Comparison of ENCODE assay signal across 8 cellular contexts in the genomic region with DNA sequence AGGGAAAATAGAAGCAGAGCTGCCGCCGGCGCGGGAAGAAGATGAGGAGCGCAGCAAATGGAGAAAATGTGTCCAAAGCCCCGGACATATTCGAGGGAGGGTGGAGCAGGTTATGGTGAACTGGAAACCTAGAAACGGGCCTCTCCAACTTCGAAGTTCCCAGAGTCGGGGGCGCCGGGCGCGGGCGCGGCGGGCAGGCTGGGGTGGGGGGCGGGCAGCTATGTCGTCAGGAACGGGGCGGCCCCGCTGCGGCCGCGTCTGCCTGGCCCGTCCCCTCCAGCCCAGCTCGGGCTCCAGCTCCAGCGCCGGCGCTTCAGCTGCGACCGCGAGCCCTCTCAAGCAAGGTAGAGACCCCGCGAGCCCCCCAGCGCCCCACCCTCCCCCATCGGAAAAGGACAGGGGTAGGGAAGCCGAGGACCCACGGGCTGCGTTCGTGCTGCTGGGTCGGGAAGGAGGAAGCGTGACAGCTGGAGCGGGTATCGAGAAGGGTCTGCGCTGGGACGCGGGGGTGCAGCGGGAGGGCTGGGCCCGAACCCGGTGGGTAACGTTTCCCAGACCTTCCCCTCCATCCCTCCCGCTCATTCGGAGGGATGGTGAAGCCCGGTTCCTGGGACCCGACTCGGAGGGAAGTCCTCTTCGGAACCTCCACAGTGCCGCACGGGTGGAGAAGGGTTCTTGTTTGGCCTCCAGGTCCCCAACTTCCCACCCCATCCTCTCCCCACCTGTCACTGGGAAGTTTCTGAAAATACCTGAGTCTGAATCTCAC. TPM values are rescaled to one million over a fixed set of nuclear protein-coding genes. Genes with fewer than 3 reads are reported as not detected.
DNase-seq lines count a peak whose midpoint lies in the region; ATAC-seq and TF ChIP-seq lines count a peak whose summit lies in the region.

No MANE protein-coding gene starts in this region.

- intact Hi-C loops in activated CD4-positive, alpha-beta T cell treated with anti-CD3 and anti-CD28 coated beads, Interleukin-2, amount 10 ng/mL, durations not matched to agents 24 days and 14 days (cut with micrococcal nuclease), result no loop called here
- intact Hi-C loops in sigmoid colon (cut with DNase I), result loop anchor here (2.0 kb wide), 1 partner anchor 35 kb away; the partner anchor contains the start of genes CDK2 and PMEL

- peak overlapping the region; percentile 99 for H3K4me3 Mint-ChIP-seq in activated CD4-positive, alpha-beta T cell treated with anti-CD3 and anti-CD28 coated beads, Interleukin-2, amount 10 ng/mL, durations not matched to agents 24 days and 14 days

- H3K27me3 Mint-ChIP-seq in activated CD4-positive, alpha-beta T cell treated with anti-CD3 and anti-CD28 coated beads, Interleukin-2, amount 10 ng/mL, durations not matched to agents 24 days and 14 days, result peaks cover under 1% of the 10 kb centered on the region

- DNase-seq in activated CD4-positive, alpha-beta T cell treated with anti-CD3 and anti-CD28 coated beads, Interleukin-2, amount 10 ng/mL, durations not matched to agents 24 days and 14 days, result peak; percentile 79
- DNase-seq in activated CD4-positive, alpha-beta T cell treated with anti-CD3 and anti-CD28 coated beads, Interleukin-2, amount 50 U/mL, for 1 hour, result no peak
- DNase-seq in RKO (ENCODE audit: low spot score), result peak; percentile 46
- peak; percentile 46 to 64 for DNase-seq in T47D (ENCODE audit: low read depth in 1 of 2, low spot score in 1 of 2)
- DNase-seq in iPS-NIHi11 (ENCODE audit: low spot score), result peak; percentile 85
- DNase-seq in sigmoid colon, result peak; percentile 81
- no peak for DNase-seq in NCI-H2171 treated with DMSO at 0.1 percent for 48 hours (lab: John Stamatoyannopoulos, UW)

- H3K9me3 ChIP-seq in sigmoid colon, result no peaks in the 10 kb centered on the region

- in situ Hi-C loops in T47D (cut with HindIII; ENCODE audit: low pct_unique_long_range_greater_than_20kb, low sequenced_read_pairs), result no loop called here

- no peak for TF ChIP-seq CTCF in sigmoid colon (IDR thresholded peaks at IDR 0.05)

- no peaks in the 10 kb centered on the region for H3K27me3 ChIP-seq in sigmoid colon

- H3K4me1 ChIP-seq in sigmoid colon, result peaks cover 0 to 54% (median 40%) of the 10 kb centered on the region in 4 donors

- peak; percentile 16 to 19 for TF ChIP-seq POLR2A in sigmoid colon (IDR thresholded peaks at IDR 0.05)

- no peaks in the 10 kb centered on the region for H3K36me3 ChIP-seq in sigmoid colon

- peak overlapping the region; percentile 41 to 87 (median 78) for H3K4me3 ChIP-seq in sigmoid colon

- H3K36me3 Mint-ChIP-seq in activated CD4-positive, alpha-beta T cell treated with anti-CD3 and anti-CD28 coated beads, Interleukin-2, amount 10 ng/mL, durations not matched to agents 24 days and 14 days (ENCODE audit: low read depth), result peaks cover 56% of the 10 kb centered on the region

- H3K27ac ChIP-seq in sigmoid colon, result peak overlapping the region; percentile 85 to 98 (median 86)

- peaks cover 54% of the 10 kb centered on the region for H3K4me1 Mint-ChIP-seq in activated CD4-positive, alpha-beta T cell treated with anti-CD3 and anti-CD28 coated beads, Interleukin-2, amount 10 ng/mL, durations not matched to agents 24 days and 14 days

- WGBS in sigmoid colon, 2 donors, result 1% methylated on average over 60 of the region's 60 CpGs

- H3K9me3 Mint-ChIP-seq in activated CD4-positive, alpha-beta T cell treated with anti-CD3 and anti-CD28 coated beads, Interleukin-2, amount 10 ng/mL, durations not matched to agents 24 days and 14 days, result no peaks in the 10 kb centered on the region

- ATAC-seq in HG03354 (IDR thresholded peaks at IDR 0.05; ENCODE audit: poor library complexity, severe bottlenecking, unreplicated experiment), result no peak

- peak overlapping the region; percentile 98 for H3K27ac Mint-ChIP-seq in activated CD4-positive, alpha-beta T cell treated with anti-CD3 and anti-CD28 coated beads, Interleukin-2, amount 10 ng/mL, durations not matched to agents 24 days and 14 days

- TF ChIP-seq EP300 in sigmoid colon (IDR thresholded peaks at IDR 0.05), result no peak

RNA-seq across cellular contexts. Expression of gene DGKA, which starts 1.0 kb away (rescaled TPM):
- 355 and 365 TPM in 2 replicates for total RNA-seq in activated CD4-positive, alpha-beta T cell treated with anti-CD3 and anti-CD28 coated beads, Interleukin-2, amount 10 ng/mL, durations not matched to agents 24 days and 14 days
- 10 to 100 TPM; 21.4 to 76.4 (median 49.1) TPM for total RNA-seq in sigmoid colon
- polyA plus RNA-seq in sigmoid colon, result 10 to 100 TPM; 43.0 to 97.8 (median 44.4) TPM

RNA-seq across cellular contexts. Expression of gene PYM1, which starts 4.3 kb away (rescaled TPM):
- 34.8 and 35.6 TPM in 2 replicates for total RNA-seq in activated CD4-positive, alpha-beta T cell treated with anti-CD3 and anti-CD28 coated beads, Interleukin-2, amount 10 ng/mL, durations not matched to agents 24 days and 14 days
- total RNA-seq in sigmoid colon, result 10 to 100 TPM; 17.5 to 31.7 (median 27.6) TPM
- 10 to 100 TPM; 59.9 to 93.9 (median 65.5) TPM for polyA plus RNA-seq in sigmoid colon

RNA-seq across cellular contexts. Expression of gene PMEL, which starts 33.9 kb away (rescaled TPM):
- total RNA-seq in activated CD4-positive, alpha-beta T cell treated with anti-CD3 and anti-CD28 coated beads, Interleukin-2, amount 10 ng/mL, durations not matched to agents 24 days and 14 days, result not detected in 2 replicates
- 1 to 10 TPM in 1 of 4 donors, under 1 TPM in 1, not detected in 2; 0.71 to 1.3 TPM for total RNA-seq in sigmoid colon
- 1 to 10 TPM; 1.2 to 1.8 (median 1.7) TPM for polyA plus RNA-seq in sigmoid colon

RNA-seq across cellular contexts. Expression of gene CDK2, which starts 34.7 kb away (rescaled TPM):
- 108 and 110 TPM in 2 replicates for total RNA-seq in activated CD4-positive, alpha-beta T cell treated with anti-CD3 and anti-CD28 coated beads, Interleukin-2, amount 10 ng/mL, durations not matched to agents 24 days and 14 days
- 10 to 100 TPM; 11.4 to 27.7 (median 18.8) TPM for total RNA-seq in sigmoid colon
- 10 to 100 TPM in 2 of 3 donors, 1 to 10 TPM in 1; 7.2 to 23.4 (median 11.1) TPM for polyA plus RNA-seq in sigmoid colon

RNA-seq across cellular contexts. Expression of gene RAB5B, which starts 41.9 kb away (rescaled TPM):
- 39.0 and 40.2 TPM in 2 replicates for total RNA-seq in activated CD4-positive, alpha-beta T cell treated with anti-CD3 and anti-CD28 coated beads, Interleukin-2, amount 10 ng/mL, durations not matched to agents 24 days and 14 days
- total RNA-seq in sigmoid colon, result 100 to 1,000 TPM in 3 of 4 donors, 10 to 100 TPM in 1; 92.8 to 102 (median 101) TPM
- polyA plus RNA-seq in sigmoid colon, result 100 to 1,000 TPM in 1 of 3 donors, 10 to 100 TPM in 2; 82.8 to 113 (median 83.5) TPM

Comparison
In these comparisons a context has a peak if more than half of its experiments do, and no peak if none do; other contexts are left out.
1. DNase-seq: peak in activated CD4-positive, alpha-beta T cell treated with anti-CD3 and anti-CD28 coated beads, Interleukin-2, amount 10 ng/mL, durations not matched to agents 24 days and 14 days (single experiment), RKO (single experiment), T47D (2 of 2), iPS-NIHi11 (single experiment) and sigmoid colon (single experiment); none in activated CD4-positive, alpha-beta T cell treated with anti-CD3 and anti-CD28 coated beads, Interleukin-2, amount 50 U/mL, for 1 hour (single experiment) and NCI-H2171 treated with DMSO at 0.1 percent for 48 hours (single experiment).